ENCODE assay signal across 1 cellular context in the genomic region with DNA sequence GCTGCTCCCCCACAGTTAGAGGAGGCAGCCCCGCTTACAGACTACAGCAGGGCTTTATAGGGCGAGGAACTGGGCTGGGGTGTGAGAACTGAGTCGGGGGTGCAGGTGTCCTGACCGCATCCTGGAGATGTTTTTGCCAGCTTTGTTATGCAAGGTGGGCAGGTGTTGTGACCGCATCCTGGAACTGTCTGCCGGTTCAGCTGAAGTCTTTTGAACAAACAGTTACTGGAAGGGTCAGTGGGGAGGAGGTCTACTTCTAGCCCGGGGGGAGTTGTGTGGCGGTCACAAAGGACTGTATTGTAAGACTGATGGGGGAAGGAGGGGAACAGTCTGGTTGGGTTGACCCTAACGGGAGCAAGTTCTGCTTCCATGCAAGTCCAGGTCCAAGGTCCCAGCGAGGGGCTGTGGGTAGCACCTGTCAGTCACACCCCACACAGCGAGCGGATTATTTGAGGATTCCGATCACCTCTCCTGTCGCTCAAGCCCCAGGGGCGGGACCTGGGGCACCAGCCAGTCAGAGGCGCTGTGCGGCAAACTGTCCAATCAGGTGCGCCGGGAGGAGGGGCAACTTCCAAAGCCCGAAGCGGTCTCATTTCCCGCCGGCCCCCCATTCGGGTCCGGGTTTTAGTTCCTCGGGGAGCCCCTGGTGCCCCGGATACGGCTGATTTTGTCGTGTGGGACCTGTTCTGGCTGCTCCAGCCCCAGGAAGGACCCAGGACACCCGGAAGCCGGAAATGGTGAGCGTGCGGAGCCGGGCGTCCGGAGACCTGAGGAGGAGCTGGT.
TF ChIP-seq lines count a peak whose summit lies in the region.

A gene (plus strand): TSS at position 610 of the 783 bp plus-strand sequence. CDS start 125 bp downstream, at position 735.

TF ChIP-seq in HEK293, 187 proteins besides CTCF, POLR2A, EP300 and RAD21 (continued from another document):
- TF ChIP-seq, protein P1, sequence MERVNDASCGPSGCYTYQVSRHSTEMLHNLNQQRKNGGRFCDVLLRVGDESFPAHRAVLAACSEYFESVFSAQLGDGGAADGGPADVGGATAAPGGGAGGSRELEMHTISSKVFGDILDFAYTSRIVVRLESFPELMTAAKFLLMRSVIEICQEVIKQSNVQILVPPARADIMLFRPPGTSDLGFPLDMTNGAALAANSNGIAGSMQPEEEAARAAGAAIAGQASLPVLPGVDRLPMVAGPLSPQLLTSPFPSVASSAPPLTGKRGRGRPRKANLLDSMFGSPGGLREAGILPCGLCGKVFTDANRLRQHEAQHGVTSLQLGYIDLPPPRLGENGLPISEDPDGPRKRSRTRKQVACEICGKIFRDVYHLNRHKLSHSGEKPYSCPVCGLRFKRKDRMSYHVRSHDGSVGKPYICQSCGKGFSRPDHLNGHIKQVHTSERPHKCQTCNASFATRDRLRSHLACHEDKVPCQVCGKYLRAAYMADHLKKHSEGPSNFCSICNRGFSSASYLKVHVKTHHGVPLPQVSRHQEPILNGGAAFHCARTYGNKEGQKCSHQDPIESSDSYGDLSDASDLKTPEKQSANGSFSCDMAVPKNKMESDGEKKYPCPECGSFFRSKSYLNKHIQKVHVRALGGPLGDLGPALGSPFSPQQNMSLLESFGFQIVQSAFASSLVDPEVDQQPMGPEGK (tag by site-specific recombination; IDR thresholded peaks at IDR 0.05) = peak; percentile 63; the same call in 1 of the 2 replicates
- TF ChIP-seq ZNF2 (tag by site-specific recombination; IDR thresholded peaks at IDR 0.05) (no peak), FEZF1 (tag by site-specific recombination; IDR thresholded peaks at IDR 0.05) (no peak), ZNF677 (tag by site-specific recombination; IDR thresholded peaks at IDR 0.05) (no peak), ZIC2 (tag by site-specific recombination; IDR thresholded peaks at IDR 0.05) (no peak; the same call in 1 of the 2 replicates), ZBTB8A (tag by site-specific recombination; IDR thresholded peaks at IDR 0.05) (0 out of 2 replicates have a peak, but pooled peaks have one; percentile 11), MZF1 (tag by site-specific recombination; IDR thresholded peaks at IDR 0.05; ENCODE audit: borderline replicate concordance) (no peak), SP2 (tag by site-specific recombination; IDR thresholded peaks at IDR 0.05) (peak; percentile 90), ZNF658 (tag by site-specific recombination; IDR thresholded peaks at IDR 0.05) (no peak), ZBTB20 (tag by site-specific recombination; IDR thresholded peaks at IDR 0.05) (no peak)
- TF ChIP-seq, protein P2, sequence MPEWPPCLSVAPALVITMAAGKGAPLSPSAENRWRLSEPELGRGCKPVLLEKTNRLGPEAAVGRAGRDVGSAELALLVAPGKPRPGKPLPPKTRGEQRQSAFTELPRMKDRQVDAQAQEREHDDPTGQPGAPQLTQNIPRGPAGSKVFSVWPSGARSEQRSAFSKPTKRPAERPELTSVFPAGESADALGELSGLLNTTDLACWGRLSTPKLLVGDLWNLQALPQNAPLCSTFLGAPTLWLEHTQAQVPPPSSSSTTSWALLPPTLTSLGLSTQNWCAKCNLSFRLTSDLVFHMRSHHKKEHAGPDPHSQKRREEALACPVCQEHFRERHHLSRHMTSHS (tag by site-specific recombination; IDR thresholded peaks at IDR 0.05) = no peak
- TF ChIP-seq, protein P3, sequence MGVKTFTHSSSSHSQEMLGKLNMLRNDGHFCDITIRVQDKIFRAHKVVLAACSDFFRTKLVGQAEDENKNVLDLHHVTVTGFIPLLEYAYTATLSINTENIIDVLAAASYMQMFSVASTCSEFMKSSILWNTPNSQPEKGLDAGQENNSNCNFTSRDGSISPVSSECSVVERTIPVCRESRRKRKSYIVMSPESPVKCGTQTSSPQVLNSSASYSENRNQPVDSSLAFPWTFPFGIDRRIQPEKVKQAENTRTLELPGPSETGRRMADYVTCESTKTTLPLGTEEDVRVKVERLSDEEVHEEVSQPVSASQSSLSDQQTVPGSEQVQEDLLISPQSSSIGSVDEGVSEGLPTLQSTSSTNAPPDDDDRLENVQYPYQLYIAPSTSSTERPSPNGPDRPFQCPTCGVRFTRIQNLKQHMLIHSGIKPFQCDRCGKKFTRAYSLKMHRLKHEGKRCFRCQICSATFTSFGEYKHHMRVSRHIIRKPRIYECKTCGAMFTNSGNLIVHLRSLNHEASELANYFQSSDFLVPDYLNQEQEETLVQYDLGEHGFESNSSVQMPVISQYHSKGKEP (tag by site-specific recombination; IDR thresholded peaks at IDR 0.05) = no peak
- TF ChIP-seq, protein P4, sequence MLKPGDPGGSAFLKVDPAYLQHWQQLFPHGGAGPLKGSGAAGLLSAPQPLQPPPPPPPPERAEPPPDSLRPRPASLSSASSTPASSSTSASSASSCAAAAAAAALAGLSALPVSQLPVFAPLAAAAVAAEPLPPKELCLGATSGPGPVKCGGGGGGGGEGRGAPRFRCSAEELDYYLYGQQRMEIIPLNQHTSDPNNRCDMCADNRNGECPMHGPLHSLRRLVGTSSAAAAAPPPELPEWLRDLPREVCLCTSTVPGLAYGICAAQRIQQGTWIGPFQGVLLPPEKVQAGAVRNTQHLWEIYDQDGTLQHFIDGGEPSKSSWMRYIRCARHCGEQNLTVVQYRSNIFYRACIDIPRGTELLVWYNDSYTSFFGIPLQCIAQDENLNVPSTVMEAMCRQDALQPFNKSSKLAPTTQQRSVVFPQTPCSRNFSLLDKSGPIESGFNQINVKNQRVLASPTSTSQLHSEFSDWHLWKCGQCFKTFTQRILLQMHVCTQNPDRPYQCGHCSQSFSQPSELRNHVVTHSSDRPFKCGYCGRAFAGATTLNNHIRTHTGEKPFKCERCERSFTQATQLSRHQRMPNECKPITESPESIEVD (tag by site-specific recombination; IDR thresholded peaks at IDR 0.05) = no peak
- TF ChIP-seq, protein P5, sequence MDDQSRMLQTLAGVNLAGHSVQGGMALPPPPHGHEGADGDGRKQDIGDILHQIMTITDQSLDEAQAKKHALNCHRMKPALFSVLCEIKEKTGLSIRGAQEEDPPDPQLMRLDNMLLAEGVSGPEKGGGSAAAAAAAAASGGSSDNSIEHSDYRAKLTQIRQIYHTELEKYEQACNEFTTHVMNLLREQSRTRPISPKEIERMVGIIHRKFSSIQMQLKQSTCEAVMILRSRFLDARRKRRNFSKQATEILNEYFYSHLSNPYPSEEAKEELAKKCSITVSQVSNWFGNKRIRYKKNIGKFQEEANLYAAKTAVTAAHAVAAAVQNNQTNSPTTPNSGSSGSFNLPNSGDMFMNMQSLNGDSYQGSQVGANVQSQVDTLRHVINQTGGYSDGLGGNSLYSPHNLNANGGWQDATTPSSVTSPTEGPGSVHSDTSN (CRISPR knock-in tag; IDR thresholded peaks at IDR 0.05) = no peak
